14 cellular contexts compared by ENCODE assay signal in genomic region chr22:19520007-19520406, GRCh38. TPM values are rescaled to one million over a fixed set of nuclear protein-coding genes. Genes with fewer than 3 reads are reported as not detected.
"Had no signal": no experiment of that assay in that cellular context is flagged by ENCODE, and none has a peak within 500 bp of the region (broad histone marks: within the 10 kb centered on the region; RNA-seq: fewer than 3 reads in every experiment).

No MANE protein-coding gene starts in this region.

- H3K27ac ChIP-seq: brain microvascular endothelial cell, neutrophil, parathyroid adenoma, tibial artery had no signal

- H3K9me3 ChIP-seq: neutrophil, tibial artery had no signal

- DNase-seq: activated CD8-positive, alpha-beta T cell treated with anti-CD3 and anti-CD28 coated beads for 36 hours; activated naive CD4-positive, alpha-beta T cell treated with anti-CD3 and anti-CD28 coated beads, Interleukin-2, amount 50 U/mL, for 16 hours; activated T-cell treated with anti-CD3 and anti-CD28 coated beads, Interleukin-2, amount 50 U/mL, for 1 hour; brain microvascular endothelial cell; erythroblast; kidney glomerular epithelial cell; mesendoderm; natural killer cell; stimulated activated CD8-positive, alpha-beta memory T cell treated with anti-CD3 and anti-CD28 coated beads, Interleukin-4, amount 100 ng/mL, for 48 hours; stimulated activated naive CD4-positive, alpha-beta T cell treated with Interleukin-2 at 50 U/mL for 16 hours; SW 1271 had no signal

- H2AFZ ChIP-seq: parathyroid adenoma had no signal

- H3K9ac ChIP-seq: parathyroid adenoma had no signal

- H3K79me2 ChIP-seq: parathyroid adenoma had no signal

- ATAC-seq: activated CD8-positive, alpha-beta T cell treated with anti-CD3 and anti-CD28 coated beads for 36 hours; natural killer cell had no signal

- H3K4me1 ChIP-seq: parathyroid adenoma had no signal

- H3K36me3 ChIP-seq: brain microvascular endothelial cell, tibial artery had no signal

- H3K4me3 ChIP-seq: tibial artery had no signal

RNA-seq across cellular contexts. Expression of gene CLDN5, which starts 4.2 kb away (rescaled TPM):
- total RNA-seq: activated CD8-positive, alpha-beta T cell treated with anti-CD3 and anti-CD28 coated beads for 36 hours had no signal
